In genomic region chr14:104687601-104688504, GRCh38 we compare ENCODE assay signal across 1 cellular context.
TF ChIP-seq lines count a peak whose summit lies in the region.

No MANE protein-coding gene starts in this region.

TF ChIP-seq in HepG2, 621 proteins besides CTCF, POLR2A, EP300 and RAD21 (continued from another document and continues in another):
- TF ChIP-seq ZNF503 (CRISPR knock-in tag; IDR thresholded peaks at IDR 0.05) (no peak), ZNF354B (CRISPR knock-in tag; IDR thresholded peaks at IDR 0.05) (no peak), SSRP1 (CRISPR knock-in tag; IDR thresholded peaks at IDR 0.05) (no peak), BCL3 (CRISPR knock-in tag; IDR thresholded peaks at IDR 0.05) (no peak; the same call in 1 of the 2 replicates), ARNT2 (CRISPR knock-in tag; IDR thresholded peaks at IDR 0.05; ENCODE audit: low read depth) (peak; percentile 64), CAMTA2 (CRISPR knock-in tag; IDR thresholded peaks at IDR 0.05; ENCODE audit: borderline replicate concordance) (no peak; the same call in 1 of the 2 replicates), MAFK (conservative IDR thresholded peaks at IDR 0.05 in 1 of 2, IDR thresholded peaks at IDR 0.05 in 1 of 2; ENCODE audit: low read length in 2 of 2) (peak in 1 of 2 experiments; percentile 33; a peak in 1 of 4 replicates), BRF2 (CRISPR knock-in tag; IDR thresholded peaks at IDR 0.05) (no peak), KLF13 (CRISPR knock-in tag; IDR thresholded peaks at IDR 0.05) (no peak), ZXDC (CRISPR knock-in tag; IDR thresholded peaks at IDR 0.05) (no peak; the same call in 1 of the 2 replicates), REST (IDR thresholded peaks at IDR 0.05; ENCODE audit: borderline replicate concordance in 1 of 2, low read depth in 1 of 2, low read length in 2 of 2) (no peak), MATR3 (CRISPR knock-in tag; IDR thresholded peaks at IDR 0.05) (no peak), GPBP1L1 (CRISPR knock-in tag; IDR thresholded peaks at IDR 0.05) (no peak), SIN3B (IDR thresholded peaks at IDR 0.05; ENCODE audit: low read length) (no peak), RARA (CRISPR knock-in tag; IDR thresholded peaks at IDR 0.05) (peak; percentile 63), AHDC1 (CRISPR knock-in tag; IDR thresholded peaks at IDR 0.05; ENCODE audit: borderline replicate concordance) (peak; percentile 32; the same call in 1 of the 2 replicates), NFIB (CRISPR knock-in tag; IDR thresholded peaks at IDR 0.05; ENCODE audit: borderline replicate concordance) (no peak), RBFOX2 (IDR thresholded peaks at IDR 0.05; ENCODE audit: low read depth, low read length) (peak; percentile 87), RBM22 (optimal IDR thresholded peaks at IDR 0.05; ENCODE audit: low read length) (no peak), PAX8 (CRISPR knock-in tag; IDR thresholded peaks at IDR 0.05; ENCODE audit: borderline replicate concordance) (no peak; the same call in 1 of the 2 replicates), FOXO4 (CRISPR knock-in tag; conservative IDR thresholded peaks at IDR 0.05) (no peak), DMAP1 (CRISPR knock-in tag; IDR thresholded peaks at IDR 0.05) (peak; percentile 83), TBL1XR1 (IDR thresholded peaks at IDR 0.05; ENCODE audit: borderline replicate concordance, low read length, partially characterized antibody) (no peak), ZNF432 (CRISPR knock-in tag; IDR thresholded peaks at IDR 0.05; ENCODE audit: borderline replicate concordance) (no peak), ZNF256 (CRISPR knock-in tag; conservative IDR thresholded peaks at IDR 0.05) (no peak), DBP (CRISPR knock-in tag; IDR thresholded peaks at IDR 0.05; ENCODE audit: not compliant biosample characterization) (no peak), HNRNPLL (IDR thresholded peaks at IDR 0.05; ENCODE audit: low read depth, low read length, poor library complexity, severe bottlenecking) (peak; percentile 90), MXD3 (CRISPR knock-in tag; IDR thresholded peaks at IDR 0.05) (peak; percentile 50; the same call in 1 of the 2 replicates), ZNF446 (CRISPR knock-in tag; IDR thresholded peaks at IDR 0.05) (no peak), ZNF24 (IDR thresholded peaks at IDR 0.05) (no peak), REL (CRISPR knock-in tag; conservative IDR thresholded peaks at IDR 0.05) (no peak), SP5 (CRISPR knock-in tag; IDR thresholded peaks at IDR 0.05; ENCODE audit: borderline replicate concordance, low read depth) (peak; percentile 48), FOXK1 (CRISPR knock-in tag; IDR thresholded peaks at IDR 0.05; ENCODE audit: borderline replicate concordance, low read depth) (peak; percentile 16; the same call in 1 of the 2 replicates), ZNF607 (CRISPR knock-in tag; IDR thresholded peaks at IDR 0.05; ENCODE audit: borderline replicate concordance) (no peak), ZNF350 (CRISPR knock-in tag; IDR thresholded peaks at IDR 0.05; ENCODE audit: borderline replicate concordance, low read depth) (peak; percentile 61; the same call in 1 of the 2 replicates), ZNF781 (CRISPR knock-in tag; IDR thresholded peaks at IDR 0.05; ENCODE audit: borderline replicate concordance, not compliant biosample characterization) (peak; percentile 73), ZNF3 (CRISPR knock-in tag; IDR thresholded peaks at IDR 0.05) (no peak), KAT8 (CRISPR knock-in tag; IDR thresholded peaks at IDR 0.05) (peak; percentile 74), ZNF83 (CRISPR knock-in tag; IDR thresholded peaks at IDR 0.05; ENCODE audit: borderline replicate concordance) (no peak; the same call in 1 of the 2 replicates)
